In the genomic region with DNA sequence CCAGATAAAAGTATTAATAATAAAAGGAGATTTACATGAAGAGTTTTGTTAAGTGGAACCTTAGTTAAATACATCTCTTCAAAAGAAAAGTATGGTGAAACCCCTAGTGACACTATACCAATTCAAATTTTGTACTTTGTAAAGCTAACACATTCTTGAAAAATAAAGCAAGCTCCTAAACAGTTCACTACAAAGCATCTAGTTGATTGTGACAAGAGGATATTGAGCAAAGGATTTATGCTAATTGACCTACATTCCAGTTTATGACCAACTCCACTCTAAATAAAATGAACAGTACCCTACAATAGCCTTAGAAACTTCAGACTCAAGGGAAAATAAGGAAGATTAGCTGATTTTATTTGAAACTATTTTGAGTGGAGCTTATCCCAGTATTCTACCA, we compare ENCODE assay signal across 24 cellular contexts.
"Had no signal": no experiment of that assay in that cellular context is flagged by ENCODE, and none has a peak within 500 bp of the region (broad histone marks: within the 10 kb centered on the region; RNA-seq: fewer than 3 reads in every experiment).

No MANE protein-coding gene starts in this region.

- H3K27me3 Mint-ChIP-seq: naive B cell had no signal

- DNase-seq: dermis blood vessel endothelial cell; effector CD8-positive, alpha-beta T cell; effector memory CD8-positive, alpha-beta T cell; endodermal cell; erythroblast; esophagus squamous epithelium; foreskin fibroblast; foreskin melanocyte; gastrocnemius medialis; glutamatergic neuron; head of caudate nucleus; heart right ventricle; hippocampal formation; left cardiac atrium; left lung; left ventricle myocardium superior; lower lobe of right lung; mesenchymal stem cell; mucosa of descending colon; naive B cell had no signal

- H3K4me3 ChIP-seq: coronary artery, esophagus squamous epithelium, gastrocnemius medialis, heart right ventricle, left lung, lower lobe of right lung, mucosa of descending colon had no signal

- H3K36me3 Mint-ChIP-seq: mesothelial cell of epicardium, naive B cell had no signal

- H3K27ac Mint-ChIP-seq: effector memory CD8-positive, alpha-beta T cell; endodermal cell; mesothelial cell of epicardium; naive B cell had no signal

- H3K9me3 Mint-ChIP-seq: endodermal cell, mesothelial cell of epicardium, naive B cell had no signal

- H3K4me3 Mint-ChIP-seq: effector memory CD8-positive, alpha-beta T cell; endodermal cell; mesothelial cell of epicardium; naive B cell had no signal

- H3K4me1 ChIP-seq: left lung had no signal

- H3K27ac ChIP-seq: coronary artery, epithelial cell of prostate, esophagus squamous epithelium, gastrocnemius medialis, heart right ventricle, left lung, lower lobe of right lung had no signal

- H3K9me3 ChIP-seq: esophagus squamous epithelium, gastrocnemius medialis, heart right ventricle, left lung, lower lobe of right lung, mucosa of descending colon had no signal

- ATAC-seq: effector memory CD8-positive, alpha-beta T cell; esophagus mucosa; gastrocnemius medialis; heart right ventricle; left cardiac atrium; left lung; left ventricle myocardium superior; lower lobe of right lung; mucosa of descending colon had no signal

- H3K36me3 ChIP-seq: esophagus squamous epithelium, gastrocnemius medialis, heart right ventricle, left lung, lower lobe of right lung had no signal
